ENCODE assay signal across 24 cellular contexts in genomic region chr11:111406091-111406490, GRCh38. TPM values are rescaled to one million over a fixed set of nuclear protein-coding genes. Genes with fewer than 3 reads are reported as not detected.
"Had no signal": no experiment of that assay in that cellular context is flagged by ENCODE, and none has a peak within 500 bp of the region (broad histone marks: within the 10 kb centered on the region; RNA-seq: fewer than 3 reads in every experiment).

No MANE protein-coding gene starts in this region.

- H3K4me1 ChIP-seq: heart left ventricle had no signal

- ATAC-seq: heart left ventricle; naive thymus-derived CD8-positive, alpha-beta T cell; psoas muscle; sciatic nerve had no signal

- DNase-seq: dorsolateral prefrontal cortex; effector CD8-positive, alpha-beta T cell; foreskin melanocyte; heart left ventricle; hippocampal formation; mammary epithelial cell; naive thymus-derived CD8-positive, alpha-beta T cell; psoas muscle; spleen; stimulated activated CD4-positive, alpha-beta T cell treated with anti-CD3 and anti-CD28 coated beads, Interleukin-15, amount 100 ng/mL, for 24 hours; stimulated activated CD4-positive, alpha-beta T cell treated with anti-CD3 and anti-CD28 coated beads, Interleukin-1b, Interleukin-23, amount 100 ng/mL, for 48 hours; stimulated activated CD4-positive, alpha-beta T cell treated with anti-CD3 and anti-CD28 coated beads, Interleukin-4, amount 100 ng/mL, for 24 hours; stimulated activated naive CD4-positive, alpha-beta T cell; stomach; substantia nigra; trophoblast cell had no signal

- H3K4me3 ChIP-seq: coronary artery, dorsolateral prefrontal cortex, heart left ventricle, psoas muscle, spleen, stomach, thoracic aorta had no signal

- H3K27ac ChIP-seq: coronary artery, dorsolateral prefrontal cortex, heart left ventricle, neutrophil, psoas muscle, spleen, stomach, thoracic aorta had no signal

- H3K27me3 ChIP-seq: dorsolateral prefrontal cortex, heart left ventricle, neutrophil, spleen, stomach had no signal

- H3K36me3 ChIP-seq: heart left ventricle, neutrophil, spleen, stomach, thoracic aorta had no signal

- H3K4me3 Mint-ChIP-seq: naive thymus-derived CD8-positive, alpha-beta T cell had no signal

- H3K9me3 ChIP-seq: heart left ventricle, neutrophil, psoas muscle, stomach, thoracic aorta had no signal

- H3K27me3 Mint-ChIP-seq: naive thymus-derived CD8-positive, alpha-beta T cell had no signal

RNA-seq across cellular contexts. Expression of gene POU2AF1, which starts 27.0 kb away (rescaled TPM):
- total RNA-seq: glomerular endothelial cell, kidney epithelial cell, osteoblast, skeletal muscle tissue, thoracic aorta had no signal
